Comparison of ENCODE assay signal across 11 cellular contexts in the genomic region with DNA sequence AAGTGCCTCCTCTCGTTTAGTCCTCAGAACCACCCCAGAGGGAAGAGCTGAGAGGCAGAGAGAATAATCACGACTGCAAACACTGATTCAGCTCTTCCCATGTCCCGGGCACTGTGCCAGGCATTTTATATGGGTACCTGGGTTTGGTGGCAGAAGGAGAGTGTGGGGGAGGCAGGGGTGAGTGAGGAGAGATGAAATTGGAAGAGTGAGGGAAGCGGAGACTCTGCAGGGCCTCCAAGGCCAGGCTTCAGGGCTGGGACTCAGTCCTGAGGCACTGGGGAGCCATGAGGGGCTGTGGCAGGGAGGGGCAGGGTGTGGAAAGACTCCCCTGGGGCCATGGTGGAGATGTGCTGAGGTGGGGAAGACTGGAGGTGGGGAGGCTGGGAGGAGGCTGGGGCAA. TPM values are rescaled to one million over a fixed set of nuclear protein-coding genes. Genes with fewer than 3 reads are reported as not detected.
DNase-seq lines count a peak whose midpoint lies in the region; ATAC-seq and TF ChIP-seq lines count a peak whose summit lies in the region.
"Had no signal": no experiment of that assay in that cellular context is flagged by ENCODE, and none has a peak within 500 bp of the region (broad histone marks: within the 10 kb centered on the region; RNA-seq: fewer than 3 reads in every experiment).

No MANE protein-coding gene starts in this region.

- H3K4me1 ChIP-seq in breast epithelium: no peaks in the 10 kb centered on the region
- H3K4me1 ChIP-seq: vagina had no signal

- TF ChIP-seq CTCF in MCF 10A (IDR thresholded peaks at IDR 0.05; ENCODE audit: unreplicated experiment) (no peak), breast epithelium (IDR thresholded peaks at IDR 0.05) (no peak), HFFc6 (IDR thresholded peaks at IDR 0.05) (no peak)

- intact Hi-C loops in MCF 10A (cut with micrococcal nuclease): no loop called here
- intact Hi-C loops in breast epithelium (cut with DNase I; ENCODE audit: low total_unique reads): no loop called here

- H3K4me3 Mint-ChIP-seq in MCF 10A (ENCODE audit: unreplicated experiment): no peak overlapping the region
- H3K4me3 Mint-ChIP-seq in HFFc6: no peak overlapping the region

- H3K9me3 Mint-ChIP-seq in MCF 10A (ENCODE audit: unreplicated experiment) (no peaks in the 10 kb centered on the region), HFFc6 (no peaks in the 10 kb centered on the region)

- H3K27me3 ChIP-seq in breast epithelium: no peaks in the 10 kb centered on the region
- H3K27me3 ChIP-seq: vagina had no signal

- H3K27ac Mint-ChIP-seq in MCF 10A (ENCODE audit: low read depth, unreplicated experiment) (no peak overlapping the region), HFFc6 (no peak overlapping the region)

- no peaks in the 10 kb centered on the region for H3K36me3 Mint-ChIP-seq in MCF 10A (ENCODE audit: insufficient read depth, unreplicated experiment)
- no peaks in the 10 kb centered on the region for H3K36me3 Mint-ChIP-seq in HFFc6 (ENCODE audit: low read depth)

- H3K36me3 ChIP-seq in breast epithelium: no peaks in the 10 kb centered on the region
- H3K36me3 ChIP-seq: vagina had no signal

- peaks cover 9% of the 10 kb centered on the region for H3K4me1 Mint-ChIP-seq in MCF 10A (ENCODE audit: insufficient read depth, unreplicated experiment)
- H3K4me1 Mint-ChIP-seq in HFFc6 (ENCODE audit: low read depth): 0 out of 2 replicates have a peak, but pooled peaks cover 6% of the 10 kb centered on the region

- ATAC-seq in esophagus mucosa (no peak), GM21367 (IDR thresholded peaks at IDR 0.05; ENCODE audit: unreplicated experiment) (no peak)

- H3K27me3 Mint-ChIP-seq in MCF 10A (ENCODE audit: insufficient read depth, unreplicated experiment): no peaks in the 10 kb centered on the region
- H3K27me3 Mint-ChIP-seq in HFFc6 (ENCODE audit: insufficient read depth): peaks cover 11% of the 10 kb centered on the region

- CTCF ChIA-PET in MCF 10A (lab: Yijun Ruan, JAX): interaction anchor here (0.6 to 0.8 kb wide), 3 partner anchors 18 to 118 kb away, joined by 3 to 4 read pairs (median 4); partner anchors contain the start of genes CARD8, GRIN2D and KDELR1

- TF ChIP-seq POLR2A in breast epithelium (IDR thresholded peaks at IDR 0.05): no peak

- BruUV-seq in MCF 10A (replicated peaks; lab: Mats Ljungman, UMichigan): no TSS peak

- no peak overlapping the region for H3K27ac ChIP-seq in breast epithelium
- no peak overlapping the region for H3K27ac ChIP-seq in epithelial cell of prostate
- H3K27ac ChIP-seq: vagina had no signal

- no peak overlapping the region for H3K4me3 ChIP-seq in breast epithelium
- H3K4me3 ChIP-seq: vagina had no signal

- DNase-seq in MCF 10A (ENCODE audit: unreplicated experiment) (peak; percentile 69), breast epithelium (ENCODE audit: low spot score in 2 of 2) (no peak), NCI-H748 (lab: John Stamatoyannopoulos, UW; ENCODE audit: unreplicated experiment) (peak; percentile 69), epithelial cell of prostate (ENCODE audit: low read depth, low spot score) (peak; percentile 34), HFFc6 (no peak), mesenteric fat pad (ENCODE audit: low spot score) (no peak)

- H3K9me3 ChIP-seq in breast epithelium: no peaks in the 10 kb centered on the region
- H3K9me3 ChIP-seq: vagina had no signal

- POLR2A ChIA-PET in MCF 10A (lab: Yijun Ruan, JAX): interaction anchor here (0.7 to 1.9 kb wide), 3 partner anchors 9 to 128 kb away, joined by 3 to 8 read pairs (median 6); partner anchors contain the start of genes KDELR1, SYNGR4 and TMEM143

RNA-seq across cellular contexts. Expression of gene SYNGR4, which starts 8.7 kb away (rescaled TPM):
- total RNA-seq in MCF 10A (2022) (not detected in 2 replicates), breast epithelium (not detected), esophagus mucosa (not detected), mesenteric fat pad (not detected)
- total RNA-seq in HFFc6 (2021; fragmentation: NEBNext Ultra II Directional; extraction: Animal tissue kit (Norgen Biotek cat#: 25700)): not detected
- total RNA-seq: activated CD8-positive, alpha-beta memory T cell treated with anti-CD3 and anti-CD28 coated beads for 36 hours; posterior vena cava; vagina had no signal

RNA-seq across cellular contexts. Expression of gene TMEM143, which starts 9.2 kb away (rescaled TPM):
- total RNA-seq in MCF 10A (2022) (6.0 and 7.6 TPM in 2 replicates), breast epithelium (10 to 100 TPM in 1 of 3 donors, 1 to 10 TPM in 2; 5.9 to 10.5 (median 6.2) TPM), esophagus mucosa (5.5 TPM), mesenteric fat pad (5.8 TPM)
- total RNA-seq in HFFc6 (2021; fragmentation: NEBNext Ultra II Directional; extraction: Animal tissue kit (Norgen Biotek cat#: 25700)): 1 to 10 TPM; 5.9 to 9.7 (median 7.7) TPM

RNA-seq across cellular contexts. Expression of gene KDELR1, which starts 18.4 kb away (rescaled TPM):
- total RNA-seq in MCF 10A (2022): 113 and 134 TPM in 2 replicates
- total RNA-seq in breast epithelium: 10 to 100 TPM; 66.2 to 85.0 (median 68.5) TPM
- 86.6 TPM for total RNA-seq in esophagus mucosa
- 100 to 1,000 TPM; 354 to 455 (median 395) TPM for total RNA-seq in HFFc6 (2021; fragmentation: NEBNext Ultra II Directional; extraction: Animal tissue kit (Norgen Biotek cat#: 25700))
- total RNA-seq in mesenteric fat pad: 113 TPM

RNA-seq across cellular contexts. Expression of gene GRIN2D, which starts 20.6 kb away (rescaled TPM):
- 0.35 and 0.39 TPM in 2 replicates for total RNA-seq in MCF 10A (2022)
- total RNA-seq in breast epithelium: under 1 TPM in 2 of 3 donors, not detected in 1; 0.32 to 0.33 TPM
- total RNA-seq in esophagus mucosa: 0.04 TPM
- 1 to 10 TPM; 2.8 to 4.4 (median 3.1) TPM for total RNA-seq in HFFc6 (2021; fragmentation: NEBNext Ultra II Directional; extraction: Animal tissue kit (Norgen Biotek cat#: 25700))
- 0.48 TPM for total RNA-seq in mesenteric fat pad
- total RNA-seq: vagina had no signal

RNA-seq across cellular contexts. Expression of gene EMP3, which starts 47.6 kb away (rescaled TPM):
- total RNA-seq in MCF 10A (2022) (190 and 198 TPM in 2 replicates), breast epithelium (10 to 100 TPM; 18.4 to 71.4 (median 24.1) TPM), esophagus mucosa (7.6 TPM), mesenteric fat pad (91.4 TPM)
- total RNA-seq in HFFc6 (2021; fragmentation: NEBNext Ultra II Directional; extraction: Animal tissue kit (Norgen Biotek cat#: 25700)): 100 to 1,000 TPM; 471 to 574 (median 525) TPM

Comparison
In these comparisons a context has a peak if more than half of its experiments do, and no peak if none do; other contexts are left out.
1. DNase-seq: peak in MCF 10A (single experiment), NCI-H748 (single experiment) and epithelial cell of prostate (single experiment); none in breast epithelium (0 of 2), HFFc6 (single experiment) and mesenteric fat pad (single experiment).